18 cellular contexts compared by ENCODE assay signal in the genomic region with DNA sequence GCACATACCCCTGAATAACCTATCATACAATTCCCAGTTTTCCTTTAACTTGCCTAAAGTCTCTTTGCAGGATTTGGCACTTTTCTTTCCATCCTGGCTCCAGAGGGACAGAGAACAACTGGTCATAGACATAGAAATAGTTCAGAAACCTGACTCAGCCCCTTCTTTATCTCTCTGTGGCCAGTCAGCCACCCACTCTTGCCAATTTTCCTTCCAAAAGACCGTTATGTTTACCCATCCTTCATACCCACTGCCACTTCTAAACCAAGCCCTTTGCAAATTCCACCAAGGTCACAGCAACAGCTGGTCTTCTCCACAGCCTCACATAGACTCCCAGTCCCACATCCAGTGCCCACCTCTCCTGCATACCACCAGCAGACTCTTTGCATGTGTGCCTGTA.
DNase-seq lines count a peak whose midpoint lies in the region; TF ChIP-seq lines count a peak whose summit lies in the region.
"Had no signal": no experiment of that assay in that cellular context is flagged by ENCODE, and none has a peak within 500 bp of the region (broad histone marks: within the 10 kb centered on the region; RNA-seq: fewer than 3 reads in every experiment).

No MANE protein-coding gene starts in this region.

- no peak overlapping the region for H3K27ac Mint-ChIP-seq in activated CD4-positive, alpha-beta memory T cell treated with anti-CD3 and anti-CD28 coated beads, Interleukin-2, amount 10 ng/mL, durations not matched to agents 7 days and 5 days
- H3K27ac Mint-ChIP-seq: CD4-positive, CD25-positive, alpha-beta regulatory T cell had no signal

- H3K27me3 Mint-ChIP-seq in activated CD4-positive, alpha-beta memory T cell treated with anti-CD3 and anti-CD28 coated beads, Interleukin-2, amount 10 ng/mL, durations not matched to agents 7 days and 5 days = peaks cover 19% of the 10 kb centered on the region

- H3K9me2 ChIP-seq in MM.1S (replicated peaks; ENCODE audit: insufficient read depth, low read length) = no peaks in the 10 kb centered on the region

- H3K9me3 ChIP-seq in MG63 (no peaks in the 10 kb centered on the region), esophagus muscularis mucosa (no peaks in the 10 kb centered on the region), MM.1S (replicated peaks; ENCODE audit: insufficient read depth, low read length) (no peaks in the 10 kb centered on the region)

- DNase-seq in Daoy (ENCODE audit: low read depth) = peak; percentile 40
- peak; percentile 60 for DNase-seq in MG63
- peak; percentile 34 for DNase-seq in esophagus muscularis mucosa (ENCODE audit: extremely low spot score)
- peak; percentile 78 for DNase-seq in myocyte (ENCODE audit: low read depth)
- DNase-seq in MM.1S = no peak
- no peak for DNase-seq in activated CD4-positive, alpha-beta memory T cell treated with anti-CD3 and anti-CD28 coated beads, Interleukin-2, amount 10 ng/mL, durations not matched to agents 7 days and 5 days
- DNase-seq in stimulated activated CD8-positive, alpha-beta memory T cell treated with anti-CD3 and anti-CD28 coated beads, Interleukin-4, amount 100 ng/mL, for 48 hours = no peak
- DNase-seq in KG1 (lab: John Stamatoyannopoulos, UW) = no peak
- DNase-seq: ACHN; CD4-positive, CD25-positive, alpha-beta regulatory T cell; HCEC 1CT; NCI-H1048; NCI-H1436 treated with DMSO at 0.1 percent for 48 hours; NCI-H2029 treated with DMSO at 0.1 percent for 48 hours; NCI-H2171 treated with DMSO at 0.1 percent for 48 hours; NCI-H82; PC-9 had no signal

- no peaks in the 10 kb centered on the region for H4K20me1 ChIP-seq in MM.1S (ENCODE audit: insufficient read depth, low read length)

- H3K4me1 Mint-ChIP-seq in activated CD4-positive, alpha-beta memory T cell treated with anti-CD3 and anti-CD28 coated beads, Interleukin-2, amount 10 ng/mL, durations not matched to agents 7 days and 5 days = no peaks in the 10 kb centered on the region
- H3K4me1 Mint-ChIP-seq: CD4-positive, CD25-positive, alpha-beta regulatory T cell had no signal

- CTCF ChIA-PET in activated CD4-positive, alpha-beta memory T cell treated with anti-CD3 and anti-CD28 coated beads, Interleukin-2, amount 10 ng/mL, durations not matched to agents 7 days and 5 days (lab: Charles Lee) = no interaction called here

- H3K9me3 Mint-ChIP-seq in activated CD4-positive, alpha-beta memory T cell treated with anti-CD3 and anti-CD28 coated beads, Interleukin-2, amount 10 ng/mL, durations not matched to agents 7 days and 5 days = peaks cover 3% of the 10 kb centered on the region

- H3K4me3 ChIP-seq in MG63 = no peak overlapping the region
- no peak overlapping the region for H3K4me3 ChIP-seq in esophagus muscularis mucosa
- H3K4me3 ChIP-seq in MM.1S (ENCODE audit: low read length) = no peak overlapping the region
- H3K4me3 ChIP-seq: K562, PC-9 had no signal

- no peak for TF ChIP-seq POLR2A in esophagus muscularis mucosa (IDR thresholded peaks at IDR 0.05; ENCODE audit: low read depth)

- no peaks in the 10 kb centered on the region for H3K79me2 ChIP-seq in MM.1S (ENCODE audit: low read length)

- H3K36me3 Mint-ChIP-seq in activated CD4-positive, alpha-beta memory T cell treated with anti-CD3 and anti-CD28 coated beads, Interleukin-2, amount 10 ng/mL, durations not matched to agents 7 days and 5 days (ENCODE audit: low read depth) = no peaks in the 10 kb centered on the region
- H3K36me3 Mint-ChIP-seq: CD4-positive, CD25-positive, alpha-beta regulatory T cell had no signal

- no peak overlapping the region for H3K27ac ChIP-seq in esophagus muscularis mucosa (replicated peaks in 1 of 4)
- H3K27ac ChIP-seq in MM.1S (ENCODE audit: low read length) = no peak overlapping the region
- H3K27ac ChIP-seq: PC-9 had no signal

- H3K4me2 ChIP-seq in MM.1S (ENCODE audit: low read depth, low read length) = no peak overlapping the region
- H3K4me2 ChIP-seq: PC-9 had no signal

- H3K36me3 ChIP-seq in MG63 = no peaks in the 10 kb centered on the region
- no peaks in the 10 kb centered on the region for H3K36me3 ChIP-seq in esophagus muscularis mucosa
- H3K36me3 ChIP-seq in MM.1S (replicated peaks; ENCODE audit: insufficient read depth, low read length) = no peaks in the 10 kb centered on the region

- no peak overlapping the region for H2AFZ ChIP-seq in MM.1S (ENCODE audit: low read length)
- H2AFZ ChIP-seq: PC-9 had no signal

- no peaks in the 10 kb centered on the region for H3K27me3 ChIP-seq in MG63
- H3K27me3 ChIP-seq in esophagus muscularis mucosa = no peaks in the 10 kb centered on the region
- no peaks in the 10 kb centered on the region for H3K27me3 ChIP-seq in MM.1S (replicated peaks; ENCODE audit: insufficient read depth, low read length)

- TF ChIP-seq CTCF in esophagus muscularis mucosa (IDR thresholded peaks at IDR 0.05) (no peak), MM.1S (IDR thresholded peaks at IDR 0.05; ENCODE audit: low read length) (no peak)

- H3K9ac ChIP-seq in MM.1S (ENCODE audit: low read length) = no peak overlapping the region

- 86% methylated on average over 1 of the region's 1 CpG for WGBS in esophagus muscularis mucosa

- TF ChIP-seq EP300 in esophagus muscularis mucosa (IDR thresholded peaks at IDR 0.05) = no peak

- no peaks in the 10 kb centered on the region for H3F3A ChIP-seq in MM.1S (ENCODE audit: insufficient read depth, low read length)

- H3K4me3 Mint-ChIP-seq in activated CD4-positive, alpha-beta memory T cell treated with anti-CD3 and anti-CD28 coated beads, Interleukin-2, amount 10 ng/mL, durations not matched to agents 7 days and 5 days = no peak overlapping the region
- H3K4me3 Mint-ChIP-seq: CD4-positive, CD25-positive, alpha-beta regulatory T cell had no signal

- POLR2A ChIA-PET in activated CD4-positive, alpha-beta memory T cell treated with anti-CD3 and anti-CD28 coated beads, Interleukin-2, amount 10 ng/mL, durations not matched to agents 7 days and 5 days (lab: Charles Lee) = no interaction called here

- H3K4me1 ChIP-seq in esophagus muscularis mucosa (no peaks in the 10 kb centered on the region), MM.1S (ENCODE audit: low read length) (no peaks in the 10 kb centered on the region)

- intact Hi-C loops in esophagus muscularis mucosa (cut with DNase I) = no loop called here

Comparison
In these comparisons a context has a peak if more than half of its experiments do, and no peak if none do; other contexts are left out.
1. DNase-seq: peak in Daoy (single experiment), MG63 (single experiment), esophagus muscularis mucosa (single experiment) and myocyte (single experiment); none in MM.1S (single experiment), activated CD4-positive, alpha-beta memory T cell treated with anti-CD3 and anti-CD28 coated beads, Interleukin-2, amount 10 ng/mL, durations not matched to agents 7 days and 5 days (single experiment), stimulated activated CD8-positive, alpha-beta memory T cell treated with anti-CD3 and anti-CD28 coated beads, Interleukin-4, amount 100 ng/mL, for 48 hours (single experiment) and KG1 (single experiment).